Comparison of ENCODE assay signal across 1 cellular context in the genomic region with DNA sequence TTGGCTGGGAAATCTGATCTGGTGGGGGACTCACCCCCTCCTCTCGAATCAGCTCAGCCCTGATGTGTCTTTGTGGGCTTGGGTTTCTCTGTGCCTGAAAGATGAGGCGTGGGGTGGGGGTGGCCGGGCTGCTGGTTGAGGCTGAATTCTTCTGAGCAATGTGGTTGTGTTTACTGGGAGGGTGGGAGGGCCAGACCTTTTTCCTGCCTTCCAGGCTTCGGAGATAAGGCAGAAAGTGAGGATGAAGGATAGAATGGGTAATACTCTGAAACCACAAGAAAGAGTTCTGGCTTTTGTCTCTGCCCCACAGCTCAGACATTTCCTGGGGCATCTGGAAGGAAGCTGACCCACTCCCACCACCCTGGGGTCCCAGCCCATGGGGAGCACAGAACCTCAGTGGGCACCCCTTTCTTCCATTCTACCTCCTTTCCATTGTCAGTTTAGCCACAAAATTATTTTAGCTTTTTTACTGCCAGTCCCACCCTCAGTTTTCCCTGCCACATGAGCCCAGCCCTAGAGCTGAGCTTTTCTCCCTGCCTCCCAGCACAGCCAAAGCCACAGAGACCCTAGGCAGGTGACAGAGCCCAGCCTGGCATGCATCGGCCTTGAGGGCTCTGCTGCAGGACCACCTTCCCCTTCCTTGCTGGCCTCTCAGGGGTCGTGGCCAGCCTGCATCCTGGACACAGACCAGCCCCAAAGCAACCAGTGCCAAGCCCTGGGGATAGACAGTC.
A peak's percentile ranks its signal among the peaks of the same experiment; 100 is the strongest.
TF ChIP-seq lines count a peak whose summit lies in the region.

No MANE protein-coding gene starts in this region.

TF ChIP-seq in HepG2, 621 proteins besides CTCF, POLR2A, EP300 and RAD21:
- peak; percentile 43 for TF ChIP-seq AGO2 (optimal IDR thresholded peaks at IDR 0.05; ENCODE audit: low read depth, low read length)
- TF ChIP-seq CHD4 (IDR thresholded peaks at IDR 0.05; ENCODE audit: borderline replicate concordance, low read length), result no peak
- TF ChIP-seq POLR2G (IDR thresholded peaks at IDR 0.05; ENCODE audit: low read depth, low read length), result no peak
